ENCODE assay signal across 18 cellular contexts in the genomic region with DNA sequence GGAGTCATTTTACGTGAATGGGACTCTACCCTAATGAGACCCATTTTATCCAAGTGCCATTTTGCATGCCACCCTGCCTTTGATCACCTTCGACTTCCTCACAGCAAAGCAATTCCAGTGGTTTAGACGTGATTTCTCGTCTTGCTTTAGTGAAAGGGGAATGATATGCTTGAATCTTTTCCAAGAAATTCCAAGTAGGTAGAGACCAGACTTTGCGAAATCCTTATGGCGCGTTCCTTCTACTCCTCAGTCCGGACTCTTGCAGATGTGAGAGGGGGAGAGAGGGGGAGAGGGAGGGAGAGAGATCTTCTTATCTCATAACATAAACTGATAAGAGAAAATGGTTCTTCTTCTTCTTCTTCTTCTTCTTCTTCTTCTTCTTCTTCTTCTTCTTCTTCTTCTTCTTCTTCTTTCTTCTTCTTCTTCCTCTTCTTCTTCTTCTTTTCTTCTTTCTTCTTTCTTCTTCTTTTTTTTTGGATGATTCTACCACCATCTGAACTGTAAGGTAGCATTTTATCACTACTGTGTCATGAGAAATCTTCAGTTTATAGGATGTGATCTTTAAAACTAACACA. TPM values are rescaled to one million over a fixed set of nuclear protein-coding genes. Genes with fewer than 3 reads are reported as not detected.
DNase-seq lines count a peak whose midpoint lies in the region; ATAC-seq, FAIRE-seq and TF ChIP-seq lines count a peak whose summit lies in the region.
"Had no signal": no experiment of that assay in that cellular context is flagged by ENCODE, and none has a peak within 500 bp of the region (broad histone marks: within the 10 kb centered on the region; RNA-seq: fewer than 3 reads in every experiment).

No MANE protein-coding gene starts in this region.

- TF ChIP-seq POLR2A in GM12891 (IDR thresholded peaks at IDR 0.05; ENCODE audit: low read depth, low read length) = no peak

- POLR2A ChIA-PET in activated CD8-positive, alpha-beta T cell treated with anti-CD3 and anti-CD28 coated beads, Interleukin-2, amount 10 ng/mL, durations not matched to agents 7 days and 5 days (lab: Charles Lee) = interaction anchor here (1.4 kb wide), 1 partner anchor 91 kb away, joined by 7 read pairs; no protein-coding TSS in a partner anchor

- peaks cover 78% of the 10 kb centered on the region for H3K27me3 ChIP-seq in iPS-18a (ENCODE audit: control insufficient read depth, insufficient read depth, low read length)

- no peak for FAIRE-seq in GM12891 (lab: Jason Lieb, UNC)

- no peak for DNase-seq in activated naive CD4-positive, alpha-beta T cell treated with anti-CD3 and anti-CD28 coated beads for 36 hours
- no peak for DNase-seq in activated naive CD4-positive, alpha-beta T cell treated with anti-CD3 and anti-CD28 coated beads, Interleukin-2, amount 50 U/mL, for 72 hours (ENCODE audit: low spot score in 2 of 2)
- DNase-seq in activated CD8-positive, alpha-beta T cell treated with anti-CD3 and anti-CD28 coated beads, Interleukin-2, amount 10 ng/mL, durations not matched to agents 7 days and 5 days = no peak
- no peak for DNase-seq in GM12891 (ENCODE audit: insufficient read length, low spot score)
- DNase-seq: amniotic stem cell; dermis blood vessel endothelial cell; GOT3; NCI-H1436 treated with DMSO at 0.1 percent for 48 hours; NCI-H526; stimulated activated CD4-positive, alpha-beta T cell treated with anti-CD3 and anti-CD28 coated beads, Interleukin-2, amount 100 ng/mL, for 24 hours had no signal

- peak overlapping the region; percentile 59 for H3K4me3 Mint-ChIP-seq in activated naive CD4-positive, alpha-beta T cell treated with anti-CD3 and anti-CD28 coated beads for 36 hours
- H3K4me3 Mint-ChIP-seq in activated CD8-positive, alpha-beta T cell treated with anti-CD3 and anti-CD28 coated beads, Interleukin-2, amount 10 ng/mL, durations not matched to agents 7 days and 5 days = peak overlapping the region; percentile 51
- peak overlapping the region; percentile 50 for H3K4me3 Mint-ChIP-seq in stimulated activated memory B cell treated with anti-CD40 and anti-IgM and Interleukin-4, amounts not matched to agents 10 μg/mL and 1 μg/mL and 100 μg/mL, for 72 hours

- peaks cover 3% of the 10 kb centered on the region for H3K4me1 ChIP-seq in iPS-18a (ENCODE audit: control insufficient read depth, low read depth, low read length)

- H3K27ac Mint-ChIP-seq in activated naive CD4-positive, alpha-beta T cell treated with anti-CD3 and anti-CD28 coated beads for 36 hours = no peak overlapping the region
- H3K27ac Mint-ChIP-seq in activated naive CD4-positive, alpha-beta T cell treated with anti-CD3 and anti-CD28 coated beads, Interleukin-2, amount 50 U/mL, for 72 hours = no peak overlapping the region
- H3K27ac Mint-ChIP-seq in activated CD8-positive, alpha-beta T cell treated with anti-CD3 and anti-CD28 coated beads, Interleukin-2, amount 10 ng/mL, durations not matched to agents 7 days and 5 days = peak overlapping the region; percentile 15
- H3K27ac Mint-ChIP-seq in stimulated activated memory B cell treated with anti-CD40 and anti-IgM and Interleukin-4, amounts not matched to agents 10 μg/mL and 1 μg/mL and 100 μg/mL, for 72 hours = peak overlapping the region; percentile 43

- H3K36me3 Mint-ChIP-seq in activated naive CD4-positive, alpha-beta T cell treated with anti-CD3 and anti-CD28 coated beads for 36 hours (ENCODE audit: low read depth) = peaks cover 2% of the 10 kb centered on the region
- H3K36me3 Mint-ChIP-seq in activated naive CD4-positive, alpha-beta T cell treated with anti-CD3 and anti-CD28 coated beads, Interleukin-2, amount 50 U/mL, for 72 hours = peaks cover 17 to 20% of the 10 kb centered on the region in 2 donors
- peaks cover 9% of the 10 kb centered on the region for H3K36me3 Mint-ChIP-seq in activated CD8-positive, alpha-beta T cell treated with anti-CD3 and anti-CD28 coated beads, Interleukin-2, amount 10 ng/mL, durations not matched to agents 7 days and 5 days (ENCODE audit: low read depth)
- H3K36me3 Mint-ChIP-seq in stimulated activated memory B cell treated with anti-CD40 and anti-IgM and Interleukin-4, amounts not matched to agents 10 μg/mL and 1 μg/mL and 100 μg/mL, for 72 hours = peaks cover 6% of the 10 kb centered on the region

- H3K36me3 ChIP-seq in iPS-18a (ENCODE audit: control insufficient read depth, low read depth, low read length) = no peaks in the 10 kb centered on the region

- H3K27me3 Mint-ChIP-seq in activated naive CD4-positive, alpha-beta T cell treated with anti-CD3 and anti-CD28 coated beads for 36 hours (ENCODE audit: low read depth) = peaks cover 51% of the 10 kb centered on the region
- peaks cover 63% of the 10 kb centered on the region for H3K27me3 Mint-ChIP-seq in activated CD8-positive, alpha-beta T cell treated with anti-CD3 and anti-CD28 coated beads, Interleukin-2, amount 10 ng/mL, durations not matched to agents 7 days and 5 days (ENCODE audit: low read depth)
- H3K27me3 Mint-ChIP-seq in stimulated activated memory B cell treated with anti-CD40 and anti-IgM and Interleukin-4, amounts not matched to agents 10 μg/mL and 1 μg/mL and 100 μg/mL, for 72 hours = peaks cover 50% of the 10 kb centered on the region

- H3K27ac ChIP-seq in iPS-18a (ENCODE audit: low read length) = no peak overlapping the region
- H3K27ac ChIP-seq: KMS-11 had no signal

- H3K9ac ChIP-seq in iPS-18a (ENCODE audit: low read length) = no peak overlapping the region
- H3K9ac ChIP-seq: KMS-11 had no signal

- no peaks in the 10 kb centered on the region for H3K9me3 Mint-ChIP-seq in activated naive CD4-positive, alpha-beta T cell treated with anti-CD3 and anti-CD28 coated beads for 36 hours
- H3K9me3 Mint-ChIP-seq in activated naive CD4-positive, alpha-beta T cell treated with anti-CD3 and anti-CD28 coated beads, Interleukin-2, amount 50 U/mL, for 72 hours = peaks cover 3 to 5% of the 10 kb centered on the region in 2 donors
- no peaks in the 10 kb centered on the region for H3K9me3 Mint-ChIP-seq in activated CD8-positive, alpha-beta T cell treated with anti-CD3 and anti-CD28 coated beads, Interleukin-2, amount 10 ng/mL, durations not matched to agents 7 days and 5 days (ENCODE audit: insufficient read depth)
- H3K9me3 Mint-ChIP-seq in stimulated activated memory B cell treated with anti-CD40 and anti-IgM and Interleukin-4, amounts not matched to agents 10 μg/mL and 1 μg/mL and 100 μg/mL, for 72 hours = peaks cover 4% of the 10 kb centered on the region

- ATAC-seq in activated naive CD4-positive, alpha-beta T cell treated with anti-CD3 and anti-CD28 coated beads, Interleukin-2, amount 50 U/mL, for 72 hours = no peak
- ATAC-seq in activated CD8-positive, alpha-beta T cell treated with anti-CD3 and anti-CD28 coated beads, Interleukin-2, amount 10 ng/mL, durations not matched to agents 7 days and 5 days = no peak
- no peak for ATAC-seq in stimulated activated memory B cell treated with anti-CD40 and anti-IgM and Interleukin-4, amounts not matched to agents 10 μg/mL and 1 μg/mL and 100 μg/mL, for 72 hours
- ATAC-seq in HG02981 (IDR thresholded peaks at IDR 0.05; ENCODE audit: unreplicated experiment) (no peak), GM19324 (IDR thresholded peaks at IDR 0.05; ENCODE audit: low FRiP score, unreplicated experiment) (no peak)

- intact Hi-C loops in activated naive CD4-positive, alpha-beta T cell treated with anti-CD3 and anti-CD28 coated beads for 36 hours (cut with micrococcal nuclease) = loop anchor here (10.0 kb wide), 1 partner anchor 749 kb away; a partner anchor contains a TSS

- CTCF ChIA-PET in activated naive CD4-positive, alpha-beta T cell treated with anti-CD3 and anti-CD28 coated beads for 36 hours (lab: Charles Lee) = no interaction called here
- CTCF ChIA-PET in activated CD8-positive, alpha-beta T cell treated with anti-CD3 and anti-CD28 coated beads, Interleukin-2, amount 10 ng/mL, durations not matched to agents 7 days and 5 days (lab: Charles Lee) = interaction anchor here (1.0 kb wide), 1 partner anchor 28 kb away, joined by 3 read pairs; no protein-coding TSS in a partner anchor

- peak overlapping the region; percentile 58 for H3K4me3 ChIP-seq in iPS-18a (ENCODE audit: low read length)

- H3K4me1 Mint-ChIP-seq in activated naive CD4-positive, alpha-beta T cell treated with anti-CD3 and anti-CD28 coated beads for 36 hours (ENCODE audit: low read depth) = peaks cover 9% of the 10 kb centered on the region
- peaks cover 15% of the 10 kb centered on the region for H3K4me1 Mint-ChIP-seq in activated CD8-positive, alpha-beta T cell treated with anti-CD3 and anti-CD28 coated beads, Interleukin-2, amount 10 ng/mL, durations not matched to agents 7 days and 5 days (ENCODE audit: low read depth)
- peaks cover 15% of the 10 kb centered on the region for H3K4me1 Mint-ChIP-seq in stimulated activated memory B cell treated with anti-CD40 and anti-IgM and Interleukin-4, amounts not matched to agents 10 μg/mL and 1 μg/mL and 100 μg/mL, for 72 hours

- H3K9me3 ChIP-seq in iPS-18a (ENCODE audit: control insufficient read depth, low read depth, low read length) = no peaks in the 10 kb centered on the region

TF ChIP-seq in GM12891, 5 proteins besides CTCF, POLR2A, EP300 and RAD21:
- TF ChIP-seq POLR2AphosphoS5 (IDR thresholded peaks at IDR 0.05; ENCODE audit: low read depth, low read length) = no peak
- no peak for TF ChIP-seq PAX5 (IDR thresholded peaks at IDR 0.05; ENCODE audit: insufficient read depth, low read length, severe bottlenecking)

RNA-seq across cellular contexts. Expression of a gene that starts 0.9 kb away (rescaled TPM):
- total RNA-seq in activated naive CD4-positive, alpha-beta T cell treated with anti-CD3 and anti-CD28 coated beads for 36 hours = not detected
- under 1 TPM in 1 of 2 donors, not detected in 1; 0.19 TPM for total RNA-seq in activated naive CD4-positive, alpha-beta T cell treated with anti-CD3 and anti-CD28 coated beads, Interleukin-2, amount 50 U/mL, for 72 hours
- under 1 TPM; 0.70 to 0.90 TPM for total RNA-seq in activated CD8-positive, alpha-beta T cell treated with anti-CD3 and anti-CD28 coated beads, Interleukin-2, amount 10 ng/mL, durations not matched to agents 7 days and 5 days
- 0.35 TPM for polyA plus RNA-seq in GM12891 (2012; ENCODE audit: low read depth, missing spikeins)
- total RNA-seq: activated CD8-positive, alpha-beta memory T cell treated with anti-CD3 and anti-CD28 coated beads for 36 hours; dermis blood vessel endothelial cell; mononuclear cell; RPMI7951 had no signal

RNA-seq across cellular contexts. Expression of a gene that starts 25.3 kb away (rescaled TPM):
- total RNA-seq in activated naive CD4-positive, alpha-beta T cell treated with anti-CD3 and anti-CD28 coated beads for 36 hours = 10 to 100 TPM; 28.2 to 32.1 TPM
- total RNA-seq in activated naive CD4-positive, alpha-beta T cell treated with anti-CD3 and anti-CD28 coated beads, Interleukin-2, amount 50 U/mL, for 72 hours = 10 to 100 TPM; 42.9 to 48.7 TPM
- total RNA-seq in activated CD8-positive, alpha-beta T cell treated with anti-CD3 and anti-CD28 coated beads, Interleukin-2, amount 10 ng/mL, durations not matched to agents 7 days and 5 days = 10 to 100 TPM; 26.2 to 26.4 TPM
- 19.9 TPM for polyA plus RNA-seq in GM12891 (2012; ENCODE audit: low read depth, missing spikeins)

RNA-seq across cellular contexts. Expression of a gene that starts 30.0 kb away (rescaled TPM):
- total RNA-seq in activated naive CD4-positive, alpha-beta T cell treated with anti-CD3 and anti-CD28 coated beads for 36 hours = 10 to 100 TPM; 64.5 to 69.4 TPM
- total RNA-seq in activated naive CD4-positive, alpha-beta T cell treated with anti-CD3 and anti-CD28 coated beads, Interleukin-2, amount 50 U/mL, for 72 hours = 10 to 100 TPM; 57.3 to 91.3 TPM
- 10 to 100 TPM; 59.7 to 63.3 TPM for total RNA-seq in activated CD8-positive, alpha-beta T cell treated with anti-CD3 and anti-CD28 coated beads, Interleukin-2, amount 10 ng/mL, durations not matched to agents 7 days and 5 days
- 72.3 TPM for polyA plus RNA-seq in GM12891 (2012; ENCODE audit: low read depth, missing spikeins)

Comparison
In these comparisons a context has a peak if more than half of its experiments do, and no peak if none do; other contexts are left out.
1. H3K27ac Mint-ChIP-seq: peak in activated CD8-positive, alpha-beta T cell treated with anti-CD3 and anti-CD28 coated beads, Interleukin-2, amount 10 ng/mL, durations not matched to agents 7 days and 5 days (single experiment) and stimulated activated memory B cell treated with anti-CD40 and anti-IgM and Interleukin-4, amounts not matched to agents 10 μg/mL and 1 μg/mL and 100 μg/mL, for 72 hours (single experiment); none in activated naive CD4-positive, alpha-beta T cell treated with anti-CD3 and anti-CD28 coated beads for 36 hours (single experiment) and activated naive CD4-positive, alpha-beta T cell treated with anti-CD3 and anti-CD28 coated beads, Interleukin-2, amount 50 U/mL, for 72 hours (0 of 2).
2. Peak in every context shown above with its lines, with median percentiles within 50 percentile points of each other: H3K4me3 Mint-ChIP-seq.